In the genomic region with DNA sequence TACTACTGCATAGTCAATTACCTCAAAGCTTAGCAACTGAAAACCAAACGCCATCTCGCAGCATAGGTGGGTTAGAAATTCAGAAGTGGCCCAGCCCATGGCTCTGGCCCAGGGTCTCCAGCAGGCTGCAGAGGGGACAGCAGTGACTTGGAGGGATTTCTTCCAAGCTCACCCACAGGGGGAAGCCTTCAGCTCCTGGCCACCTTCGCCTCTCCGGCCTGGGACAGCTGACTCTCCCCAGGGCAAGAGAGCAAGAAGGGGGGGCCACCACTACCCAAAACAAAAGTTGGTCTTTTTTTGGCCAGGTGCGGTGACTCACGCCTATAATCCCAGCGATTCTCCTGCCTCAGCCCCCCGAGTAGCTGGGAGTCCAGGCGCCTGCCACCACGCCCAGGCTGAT, we compare ENCODE assay signal across 1 cellular context.
TF ChIP-seq lines count a peak whose summit lies in the region.

No MANE protein-coding gene starts in this region.

TF ChIP-seq in H1, 55 proteins besides CTCF, POLR2A, EP300 and RAD21:
- TF ChIP-seq SIN3A (conservative IDR thresholded peaks at IDR 0.05 in 1 of 2, IDR thresholded peaks at IDR 0.05 in 1 of 2; ENCODE audit: low read depth in 1 of 2, low read length in 2 of 2) (no peak), POU5F1 (IDR thresholded peaks at IDR 0.05; ENCODE audit: low read depth, low read length) (no peak), JUN (IDR thresholded peaks at IDR 0.05; ENCODE audit: low read depth, low read length) (no peak), TAF1 (IDR thresholded peaks at IDR 0.05; ENCODE audit: low read depth, low read length) (no peak), KDM4A (IDR thresholded peaks at IDR 0.05; ENCODE audit: low read depth, low read length, severe bottlenecking) (no peak), SRF (IDR thresholded peaks at IDR 0.05; ENCODE audit: low read depth, low read length) (no peak), SUZ12 (IDR thresholded peaks at IDR 0.05; ENCODE audit: low read length) (no peak)
- TF ChIP-seq, protein P1, sequence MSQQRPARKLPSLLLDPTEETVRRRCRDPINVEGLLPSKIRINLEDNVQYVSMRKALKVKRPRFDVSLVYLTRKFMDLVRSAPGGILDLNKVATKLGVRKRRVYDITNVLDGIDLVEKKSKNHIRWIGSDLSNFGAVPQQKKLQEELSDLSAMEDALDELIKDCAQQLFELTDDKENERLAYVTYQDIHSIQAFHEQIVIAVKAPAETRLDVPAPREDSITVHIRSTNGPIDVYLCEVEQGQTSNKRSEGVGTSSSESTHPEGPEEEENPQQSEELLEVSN (IDR thresholded peaks at IDR 0.05): no peak
TF ChIP-seq in H1: peak in this region for 0.
